In genomic region chr2:81703831-81704230, GRCh38 we compare ENCODE assay signal across 29 cellular contexts.
"Had no signal": no experiment of that assay in that cellular context is flagged by ENCODE, and none has a peak within 500 bp of the region (broad histone marks: within the 10 kb centered on the region; RNA-seq: fewer than 3 reads in every experiment).

No MANE protein-coding gene starts in this region.

- H3K4me1 ChIP-seq: heart right ventricle, left ventricle myocardium inferior, pancreas, prostate gland, suprapubic skin, tibial artery, upper lobe of right lung had no signal

- H3K9me3 Mint-ChIP-seq: neural crest cell had no signal

- DNase-seq: heart right ventricle; kidney; left ventricle myocardium inferior; midbrain; mucosa of descending colon; naive thymus-derived CD4-positive, alpha-beta T cell; nucleus accumbens; pancreas; posterior cingulate gyrus; retina; right cardiac atrium; stimulated activated CD4-positive, alpha-beta T cell treated with anti-CD3 and anti-CD28 coated beads, Interleukin-12 subunit alpha, Interleukin-12 subunit beta, amount 100 ng/mL, for 4 hours; stimulated activated CD4-positive, alpha-beta T cell treated with anti-CD3 and anti-CD28 coated beads, Interleukin-15, amount 100 ng/mL, for 24 hours; stimulated activated CD4-positive, alpha-beta T cell treated with anti-CD3 and anti-CD28 coated beads, Interleukin-2, amount 100 ng/mL, for 24 hours; stimulated activated CD4-positive, alpha-beta T cell treated with anti-CD3 and anti-CD28 coated beads, Interleukin-4, amount 100 ng/mL, for 1 hour; stimulated activated naive B cell treated with anti-CD40 and anti-IgM and Interleukin-4, amounts not matched to agents 10 μg/mL and 1 μg/mL and 100 μg/mL, for 72 hours; stimulated activated naive CD8-positive, alpha-beta T cell treated with anti-CD3 and anti-CD28 coated beads, Interleukin-15, Interleukin-2, amounts not matched to agents 100 U/mL and 50 U/mL, for 24 hours; tibial artery; upper lobe of right lung had no signal

- H3K4me1 Mint-ChIP-seq: naive thymus-derived CD4-positive, alpha-beta T cell; stimulated activated naive B cell treated with anti-CD40 and anti-IgM and Interleukin-4, amounts not matched to agents 10 μg/mL and 1 μg/mL and 100 μg/mL, for 72 hours had no signal

- H3K4me3 ChIP-seq: heart right ventricle, hepatocyte, left ventricle myocardium inferior, lung, mucosa of descending colon, pancreas, prostate gland, skin epidermis, suprapubic skin, thoracic aorta, tibial artery, upper lobe of right lung had no signal

- H3K27me3 ChIP-seq: heart right ventricle, hepatocyte, pancreas, suprapubic skin, tibial artery, upper lobe of right lung had no signal

- H3K36me3 Mint-ChIP-seq: naive thymus-derived CD4-positive, alpha-beta T cell; natural killer cell treated with Interleukin-12 subunit alpha and Interleukin-12 subunit beta and Interleukin-15 and Interleukin-18, amount 100 ng/mL, for 72 hours; stimulated activated naive B cell treated with anti-CD40 and anti-IgM and Interleukin-4, amounts not matched to agents 10 μg/mL and 1 μg/mL and 100 μg/mL, for 72 hours had no signal

- FAIRE-seq: kidney, pancreas, urothelium cell line had no signal

- H3K4me3 Mint-ChIP-seq: naive thymus-derived CD4-positive, alpha-beta T cell; natural killer cell treated with Interleukin-12 subunit alpha and Interleukin-12 subunit beta and Interleukin-15 and Interleukin-18, amount 100 ng/mL, for 72 hours; neural crest cell; stimulated activated naive B cell treated with anti-CD40 and anti-IgM and Interleukin-4, amounts not matched to agents 10 μg/mL and 1 μg/mL and 100 μg/mL, for 72 hours had no signal

- H2AFZ ChIP-seq: hepatocyte had no signal

- H3K27ac Mint-ChIP-seq: naive thymus-derived CD4-positive, alpha-beta T cell; natural killer cell treated with Interleukin-12 subunit alpha and Interleukin-12 subunit beta and Interleukin-15 and Interleukin-18, amount 100 ng/mL, for 72 hours; stimulated activated naive B cell treated with anti-CD40 and anti-IgM and Interleukin-4, amounts not matched to agents 10 μg/mL and 1 μg/mL and 100 μg/mL, for 72 hours had no signal

- H3K27ac ChIP-seq: heart right ventricle, hepatocyte, left ventricle myocardium inferior, pancreas, prostate gland, skin epidermis, suprapubic skin, thoracic aorta, tibial artery, upper lobe of right lung had no signal

- H3K9me3 ChIP-seq: left ventricle myocardium inferior, mucosa of descending colon, pancreas, prostate gland, suprapubic skin, thoracic aorta, tibial artery, upper lobe of right lung had no signal

- H3K79me2 ChIP-seq: hepatocyte had no signal

- ATAC-seq: heart right ventricle; mucosa of descending colon; naive thymus-derived CD4-positive, alpha-beta T cell; natural killer cell treated with Interleukin-12 subunit alpha and Interleukin-12 subunit beta and Interleukin-15 and Interleukin-18, amount 100 ng/mL, for 72 hours; pancreas; right cardiac atrium; sciatic nerve; stimulated activated naive B cell treated with anti-CD40 and anti-IgM and Interleukin-4, amounts not matched to agents 10 μg/mL and 1 μg/mL and 100 μg/mL, for 72 hours; stimulated activated naive CD8-positive, alpha-beta T cell treated with anti-CD3 and anti-CD28 coated beads, Interleukin-15, Interleukin-2, amounts not matched to agents 100 U/mL and 50 U/mL, for 24 hours; upper lobe of right lung had no signal

- H3K4me2 ChIP-seq: hepatocyte had no signal

- H3K27me3 Mint-ChIP-seq: naive thymus-derived CD4-positive, alpha-beta T cell; natural killer cell treated with Interleukin-12 subunit alpha and Interleukin-12 subunit beta and Interleukin-15 and Interleukin-18, amount 100 ng/mL, for 72 hours; stimulated activated naive B cell treated with anti-CD40 and anti-IgM and Interleukin-4, amounts not matched to agents 10 μg/mL and 1 μg/mL and 100 μg/mL, for 72 hours had no signal

- H3K36me3 ChIP-seq: heart right ventricle, left ventricle myocardium inferior, pancreas, prostate gland, suprapubic skin, thoracic aorta, tibial artery, upper lobe of right lung had no signal
